Comparison of ENCODE assay signal across 11 cellular contexts in genomic region chr6:88141641-88142298, GRCh38. TPM values are rescaled to one million over a fixed set of nuclear protein-coding genes. Genes with fewer than 3 reads are reported as not detected.
DNase-seq lines count a peak whose midpoint lies in the region; ATAC-seq, FAIRE-seq and TF ChIP-seq lines count a peak whose summit lies in the region.
"Had no signal": no experiment of that assay in that cellular context is flagged by ENCODE, and none has a peak within 500 bp of the region (broad histone marks: within the 10 kb centered on the region; RNA-seq: fewer than 3 reads in every experiment).

No MANE protein-coding gene starts in this region.

- FAIRE-seq in H54 (lab: Jason Lieb, UNC) = no peak
- FAIRE-seq in frontal cortex (lab: Jason Lieb, UNC) = no peak
- FAIRE-seq: G401.6 had no signal

- H3K27ac ChIP-seq in spleen = peak overlapping the region in 6 of 8 donors; percentile 40 to 80 (median 64)
- no peak overlapping the region for H3K27ac ChIP-seq in substantia nigra (ENCODE audit: low read depth, low read length, poor library complexity, severe bottlenecking)
- H3K27ac ChIP-seq: thoracic aorta had no signal

- H3K27me3 ChIP-seq in spleen (replicated peaks in 1 of 7) = no peaks in the 10 kb centered on the region

- H3K36me3 ChIP-seq in spleen = no peaks in the 10 kb centered on the region
- H3K36me3 ChIP-seq: thoracic aorta had no signal

- H3K9me3 ChIP-seq in spleen = no peaks in the 10 kb centered on the region
- H3K9me3 ChIP-seq: thoracic aorta had no signal

- peak overlapping the region in 1 of 8 donors; percentile 13 for H3K4me3 ChIP-seq in spleen
- H3K4me3 ChIP-seq: thoracic aorta had no signal

- no peak for TF ChIP-seq CTCF in spleen (IDR thresholded peaks at IDR 0.05 in 8 of 11, conservative IDR thresholded peaks at IDR 0.05 in 3 of 11)

- intact Hi-C loops in spleen (cut with DNase I; ENCODE audit: low total_unique reads) = no loop called here

- ATAC-seq in GM18870 (IDR thresholded peaks at IDR 0.05; ENCODE audit: unreplicated experiment) (peak; percentile 92), GM21786 (IDR thresholded peaks at IDR 0.05; ENCODE audit: unreplicated experiment) (peak; percentile 94), HG03432 (IDR thresholded peaks at IDR 0.05; ENCODE audit: unreplicated experiment) (peak; percentile 96)

- DNase-seq in spleen (peak; percentile 82), substantia nigra (lab: John Stamatoyannopoulos, UW) (no peak), DMS153 treated with DMSO at 0.1 percent for 48 hours (lab: John Stamatoyannopoulos, UW; ENCODE audit: unreplicated experiment) (no peak), H54 (ENCODE audit: insufficient read length, low spot score) (no peak), frontal cortex (ENCODE audit: low spot score in 2 of 2) (no peak)
- DNase-seq: KBM-7 had no signal

- 60 to 70% (median 68%) methylated on average over 9 of the region's 9 CpGs for WGBS in spleen, 5 donors

- no peak for TF ChIP-seq POLR2A in spleen (IDR thresholded peaks at IDR 0.05)
- no peak for TF ChIP-seq POLR2A in H54 (IDR thresholded peaks at IDR 0.05; ENCODE audit: low read depth, low read length)

- peaks cover 0 to 21% (median 3%) of the 10 kb centered on the region in 6 donors for H3K4me1 ChIP-seq in spleen

RNA-seq across cellular contexts. Expression of gene CNR1, which starts 24.4 kb away (rescaled TPM):
- total RNA-seq in spleen = 1 to 10 TPM; 1.7 to 5.2 (median 2.6) TPM
- 1 to 10 TPM; 2.5 to 5.7 (median 5.1) TPM for polyA plus RNA-seq in spleen
- 342 TPM for total RNA-seq in frontal cortex

Comparison
In these comparisons a context has a peak if more than half of its experiments do, and no peak if none do; other contexts are left out.
1. RNA of gene CNR1, which starts 24.4 kb away (total RNA-seq): 342 TPM in frontal cortex (single experiment); 1.7 to 5.2 TPM in spleen; every median in the first group is over 10 times any median in the second.
2. Peak in every context shown above with its lines, with median percentiles within 50 percentile points of each other: ATAC-seq.